ENCODE assay signal across 20 cellular contexts in genomic region chr1:173549813-173550212, GRCh38. TPM values are rescaled to one million over a fixed set of nuclear protein-coding genes. Genes with fewer than 3 reads are reported as not detected.
A peak's percentile ranks its signal among the peaks of the same experiment; 100 is the strongest.
DNase-seq lines count a peak whose midpoint lies in the region; ATAC-seq lines count a peak whose summit lies in the region.
"Had no signal": no experiment of that assay in that cellular context is flagged by ENCODE, and none has a peak within 500 bp of the region (broad histone marks: within the 10 kb centered on the region; RNA-seq: fewer than 3 reads in every experiment).

No MANE protein-coding gene starts in this region.

- in situ Hi-C loops in SK-MEL-5 (cut with HindIII; ENCODE audit: low pct_unique_long_range_greater_than_20kb, low sequenced_read_pairs): no loop called here

- ATAC-seq in activated CD4-positive, CD25-positive, alpha-beta regulatory T cell treated with anti-CD3 and anti-CD28 coated beads, Interleukin-2, amount 50 U/mL, for 24 hours: no peak
- no peak for ATAC-seq in GM19351 (IDR thresholded peaks at IDR 0.05; ENCODE audit: unreplicated experiment)
- ATAC-seq: Panc1, Right ventricle myocardium inferior had no signal

- no peak for DNase-seq in activated naive CD4-positive, alpha-beta T cell treated with anti-CD3 and anti-CD28 coated beads, Interleukin-2, amount 10 ng/mL, durations not matched to agents 7 days and 5 days
- DNase-seq in activated naive CD4-positive, alpha-beta T cell (lab: John Stamatoyannopoulos, UW): no peak
- DNase-seq in SK-MEL-5 (ENCODE audit: low read depth, low spot score) (peak; percentile 53), dermis blood vessel endothelial cell (peak; percentile 77), pulmonary artery endothelial cell (ENCODE audit: low read depth, low spot score) (peak; percentile 54), T1000 (lab: John Stamatoyannopoulos, UW) (no peak)
- DNase-seq: COR-L47, DMS153, EL, MM.1S, NCI-H1092 treated with DMSO at 0.1 percent for 48 hours, NCI-H2081 treated with DMSO at 0.1 percent for 48 hours, NCI-H510A treated with DMSO at 0.1 percent for 48 hours, NCI-H82 had no signal

- H3K4me1 Mint-ChIP-seq in activated naive CD4-positive, alpha-beta T cell treated with anti-CD3 and anti-CD28 coated beads, Interleukin-2, amount 10 ng/mL, durations not matched to agents 7 days and 5 days: peaks cover 60% of the 10 kb centered on the region

- H3K36me3 Mint-ChIP-seq in activated naive CD4-positive, alpha-beta T cell treated with anti-CD3 and anti-CD28 coated beads, Interleukin-2, amount 10 ng/mL, durations not matched to agents 7 days and 5 days: peaks cover 18% of the 10 kb centered on the region

- H3K9me3 Mint-ChIP-seq in activated naive CD4-positive, alpha-beta T cell treated with anti-CD3 and anti-CD28 coated beads, Interleukin-2, amount 10 ng/mL, durations not matched to agents 7 days and 5 days: peaks cover 1% of the 10 kb centered on the region

- no peak overlapping the region for H3K4me3 Mint-ChIP-seq in activated naive CD4-positive, alpha-beta T cell treated with anti-CD3 and anti-CD28 coated beads, Interleukin-2, amount 10 ng/mL, durations not matched to agents 7 days and 5 days

- peak overlapping the region; percentile 67 for H3K27ac Mint-ChIP-seq in activated naive CD4-positive, alpha-beta T cell treated with anti-CD3 and anti-CD28 coated beads, Interleukin-2, amount 10 ng/mL, durations not matched to agents 7 days and 5 days

- CTCF ChIA-PET in activated naive CD4-positive, alpha-beta T cell treated with anti-CD3 and anti-CD28 coated beads, Interleukin-2, amount 10 ng/mL, durations not matched to agents 7 days and 5 days (lab: Charles Lee): no interaction called here

- no peaks in the 10 kb centered on the region for H3K27me3 Mint-ChIP-seq in activated naive CD4-positive, alpha-beta T cell treated with anti-CD3 and anti-CD28 coated beads, Interleukin-2, amount 10 ng/mL, durations not matched to agents 7 days and 5 days

RNA-seq across cellular contexts. Expression of gene SLC9C2, which starts 53.1 kb away (rescaled TPM):
- not detected in 2 replicates for total RNA-seq in SK-MEL-5 (2014; rRNA removed; shearing (Covaris generic))
- polyA plus RNA-seq in SK-MEL-5 (2015; cell fraction: cytosol; rRNA removed): not detected in 2 replicates
- polyA plus RNA-seq in SK-MEL-5 (2015; cell fraction: nucleus; rRNA removed): 0.06 TPM in 1 of 2 replicates, not detected in the other
- total RNA-seq in dermis blood vessel endothelial cell (not detected in 2 replicates), pulmonary artery endothelial cell (not detected in 2 replicates)
- total RNA-seq: A172, H4 had no signal

Comparison
In these comparisons a context has a peak if more than half of its experiments do, and no peak if none do; other contexts are left out.
1. DNase-seq: peak in SK-MEL-5 (single experiment), dermis blood vessel endothelial cell (single experiment) and pulmonary artery endothelial cell (single experiment); none in activated naive CD4-positive, alpha-beta T cell treated with anti-CD3 and anti-CD28 coated beads, Interleukin-2, amount 10 ng/mL, durations not matched to agents 7 days and 5 days (single experiment), activated naive CD4-positive, alpha-beta T cell (0 of 4) and T1000 (single experiment).